22 cellular contexts compared by ENCODE assay signal in genomic region chr19:32646556-32646955, GRCh38. TPM values are rescaled to one million over a fixed set of nuclear protein-coding genes. Genes with fewer than 3 reads are reported as not detected.
A peak's percentile ranks its signal among the peaks of the same experiment; 100 is the strongest.
DNase-seq lines count a peak whose midpoint lies in the region; ATAC-seq and TF ChIP-seq lines count a peak whose summit lies in the region.
"Had no signal": no experiment of that assay in that cellular context is flagged by ENCODE, and none has a peak within 500 bp of the region (broad histone marks: within the 10 kb centered on the region; RNA-seq: fewer than 3 reads in every experiment).

No MANE protein-coding gene starts in this region.

- no peak for TF ChIP-seq CTCF in CD8-positive, alpha-beta T cell (IDR thresholded peaks at IDR 0.05)
- TF ChIP-seq CTCF in testis (IDR thresholded peaks at IDR 0.05): no peak

- H3K4me3 ChIP-seq in CD8-positive, alpha-beta T cell (ENCODE audit: low read depth, low read length): no peak overlapping the region
- no peak overlapping the region for H3K4me3 ChIP-seq in testis
- H3K4me3 ChIP-seq: esophagus squamous epithelium, heart right ventricle, lung, SK-N-MC had no signal

- H3K4me3 Mint-ChIP-seq in CD8-positive, alpha-beta T cell: no peak overlapping the region
- H3K4me3 Mint-ChIP-seq in activated CD8-positive, alpha-beta T cell treated with anti-CD3 and anti-CD28 coated beads, Interleukin-2, amount 10 ng/mL, durations not matched to agents 7 days and 5 days: peak overlapping the region; percentile 48
- H3K4me3 Mint-ChIP-seq: CD4-positive, alpha-beta memory T cell; natural killer cell had no signal

- intact Hi-C loops in CD8-positive, alpha-beta T cell (cut with DNase I, micrococcal nuclease): no loop called here
- intact Hi-C loops in testis (cut with DNase I; ENCODE audit: low total_unique reads): no loop called here

- H3K27me3 ChIP-seq in CD8-positive, alpha-beta T cell (ENCODE audit: insufficient read depth, low read length): no peaks in the 10 kb centered on the region
- no peaks in the 10 kb centered on the region for H3K27me3 ChIP-seq in testis
- H3K27me3 ChIP-seq: esophagus squamous epithelium, heart right ventricle had no signal

- peaks cover 50% of the 10 kb centered on the region for H3K36me3 Mint-ChIP-seq in CD8-positive, alpha-beta T cell
- peaks cover 61% of the 10 kb centered on the region for H3K36me3 Mint-ChIP-seq in activated CD8-positive, alpha-beta T cell treated with anti-CD3 and anti-CD28 coated beads, Interleukin-2, amount 10 ng/mL, durations not matched to agents 7 days and 5 days (ENCODE audit: low read depth)

- peak; percentile 14 for DNase-seq in activated CD4-positive, alpha-beta T cell treated with anti-CD3 and anti-CD28 coated beads for 48 hours
- no peak for DNase-seq in activated CD4-positive, alpha-beta T cell treated with anti-CD3 and anti-CD28 coated beads, Interleukin-2, amount 50 U/mL, for 4 hours
- DNase-seq in CD8-positive, alpha-beta T cell: no peak
- peak; percentile 56 for DNase-seq in activated CD8-positive, alpha-beta T cell treated with anti-CD3 and anti-CD28 coated beads, Interleukin-2, amount 10 ng/mL, durations not matched to agents 7 days and 5 days
- DNase-seq in stimulated activated CD8-positive, alpha-beta memory T cell treated with anti-CD3 and anti-CD28 coated beads, Interleukin-4, amount 100 ng/mL, for 48 hours: peak; percentile 49
- DNase-seq in ureter (ENCODE audit: low spot score) (no peak), testis (no peak)
- DNase-seq in activated effector memory CD4-positive, alpha-beta T cell treated with anti-CD3 and anti-CD28 coated beads, Interleukin-2, amount 50 U/mL, for 16 hours: no peak
- DNase-seq: 8988T; activated CD4-positive, alpha-beta T cell treated with anti-CD3 and anti-CD28 coated beads for 1 hour; CD4-positive, alpha-beta memory T cell; DMS 273 treated with DMSO at 0.1 percent for 48 hours; esophagus squamous epithelium; foreskin melanocyte; heart right ventricle; Kasumi-1; natural killer cell; NCI-H1694; occipital lobe had no signal

- whole genome bisulfite sequencing in testis, 2 donors: 99 to 100% methylated on average over 6 of the region's 6 CpGs

- no peak for ATAC-seq in CD8-positive, alpha-beta T cell
- no peak for ATAC-seq in activated CD8-positive, alpha-beta T cell treated with anti-CD3 and anti-CD28 coated beads, Interleukin-2, amount 10 ng/mL, durations not matched to agents 7 days and 5 days
- ATAC-seq: heart right ventricle, natural killer cell had no signal

- no peaks in the 10 kb centered on the region for H3K27me3 Mint-ChIP-seq in CD8-positive, alpha-beta T cell (ENCODE audit: low read depth)
- H3K27me3 Mint-ChIP-seq in activated CD8-positive, alpha-beta T cell treated with anti-CD3 and anti-CD28 coated beads, Interleukin-2, amount 10 ng/mL, durations not matched to agents 7 days and 5 days (ENCODE audit: low read depth): no peaks in the 10 kb centered on the region
- H3K27me3 Mint-ChIP-seq: CD4-positive, alpha-beta memory T cell had no signal

- peaks cover 6% of the 10 kb centered on the region for H3K36me3 ChIP-seq in CD8-positive, alpha-beta T cell (ENCODE audit: insufficient read depth, low read length)
- no peaks in the 10 kb centered on the region for H3K36me3 ChIP-seq in testis (ENCODE audit: low read depth, missing control alignments)

- CTCF ChIA-PET in CD8-positive, alpha-beta T cell (lab: Charles Lee): interaction anchor here (0.8 kb wide), 1 partner anchor 47 kb away, joined by 3 read pairs; no protein-coding TSS in a partner anchor
- CTCF ChIA-PET in activated CD8-positive, alpha-beta T cell treated with anti-CD3 and anti-CD28 coated beads, Interleukin-2, amount 10 ng/mL, durations not matched to agents 7 days and 5 days (lab: Charles Lee): interaction anchor here (1.0 to 2.0 kb wide), 2 partner anchors 9 to 46 kb away, joined by 3 to 10 read pairs; no protein-coding TSS in a partner anchor

- H3K9me3 Mint-ChIP-seq in CD8-positive, alpha-beta T cell: no peaks in the 10 kb centered on the region
- H3K9me3 Mint-ChIP-seq in activated CD8-positive, alpha-beta T cell treated with anti-CD3 and anti-CD28 coated beads, Interleukin-2, amount 10 ng/mL, durations not matched to agents 7 days and 5 days (ENCODE audit: insufficient read depth): no peaks in the 10 kb centered on the region
- H3K9me3 Mint-ChIP-seq: CD4-positive, alpha-beta memory T cell; natural killer cell had no signal

- H3K9me3 ChIP-seq in CD8-positive, alpha-beta T cell (ENCODE audit: low read length): no peaks in the 10 kb centered on the region
- H3K9me3 ChIP-seq in testis: no peaks in the 10 kb centered on the region
- H3K9me3 ChIP-seq: esophagus squamous epithelium, heart right ventricle had no signal

- no peak for TF ChIP-seq POLR2A in testis (IDR thresholded peaks at IDR 0.05)

- H3K27ac ChIP-seq in CD8-positive, alpha-beta T cell (ENCODE audit: low read depth, low read length): no peak overlapping the region
- no peak overlapping the region for H3K27ac ChIP-seq in testis
- H3K27ac ChIP-seq: esophagus squamous epithelium, heart right ventricle, SK-N-MC had no signal

- H3K4me1 Mint-ChIP-seq in CD8-positive, alpha-beta T cell (ENCODE audit: low read depth): peaks cover 36% of the 10 kb centered on the region
- peaks cover 55% of the 10 kb centered on the region for H3K4me1 Mint-ChIP-seq in activated CD8-positive, alpha-beta T cell treated with anti-CD3 and anti-CD28 coated beads, Interleukin-2, amount 10 ng/mL, durations not matched to agents 7 days and 5 days (ENCODE audit: low read depth)

- POLR2A ChIA-PET in CD8-positive, alpha-beta T cell (lab: Charles Lee): interaction anchor here (1.0 kb wide), 1 partner anchor 13 kb away, joined by 3 read pairs; no protein-coding TSS in a partner anchor
- POLR2A ChIA-PET in activated CD8-positive, alpha-beta T cell treated with anti-CD3 and anti-CD28 coated beads, Interleukin-2, amount 10 ng/mL, durations not matched to agents 7 days and 5 days (lab: Charles Lee): interaction anchor here (0.6 to 1.2 kb wide), 3 partner anchors 8 to 47 kb away, joined by 3 to 5 read pairs (median 4); partner anchors contain the start of gene NUDT19

- H3K27ac Mint-ChIP-seq in CD8-positive, alpha-beta T cell: peak overlapping the region; percentile 49
- H3K27ac Mint-ChIP-seq in activated CD8-positive, alpha-beta T cell treated with anti-CD3 and anti-CD28 coated beads, Interleukin-2, amount 10 ng/mL, durations not matched to agents 7 days and 5 days: peak overlapping the region; percentile 78
- H3K27ac Mint-ChIP-seq: natural killer cell had no signal

- peaks cover 26% of the 10 kb centered on the region for H3K4me1 ChIP-seq in CD8-positive, alpha-beta T cell (ENCODE audit: insufficient read depth, low read length)
- no peaks in the 10 kb centered on the region for H3K4me1 ChIP-seq in testis
- H3K4me1 ChIP-seq: esophagus squamous epithelium had no signal

RNA-seq across cellular contexts. Expression of gene ANKRD27, which starts 28.4 kb away (rescaled TPM):
- 10 to 100 TPM; 15.2 to 16.0 TPM for total RNA-seq in CD8-positive, alpha-beta T cell
- 10 to 100 TPM; 45.1 to 45.3 TPM for total RNA-seq in activated CD8-positive, alpha-beta T cell treated with anti-CD3 and anti-CD28 coated beads, Interleukin-2, amount 10 ng/mL, durations not matched to agents 7 days and 5 days
- total RNA-seq in ureter (53.7 TPM), testis (10 to 100 TPM; 45.8 to 54.4 TPM)
- 34.6 TPM for polyA plus RNA-seq in testis (ENCODE audit: insufficient read depth, low read depth, low replicate concordance)

RNA-seq across cellular contexts. Expression of gene RGS9BP, which starts 29.1 kb away (rescaled TPM):
- total RNA-seq in CD8-positive, alpha-beta T cell: under 1 TPM; 0.16 to 0.31 TPM
- under 1 TPM; 0.34 to 0.37 TPM for total RNA-seq in activated CD8-positive, alpha-beta T cell treated with anti-CD3 and anti-CD28 coated beads, Interleukin-2, amount 10 ng/mL, durations not matched to agents 7 days and 5 days
- total RNA-seq in ureter (0.16 TPM), testis (1 to 10 TPM in 1 of 2 donors, under 1 TPM in 1; 0.94 to 2.4 TPM)
- 0.58 TPM for polyA plus RNA-seq in testis (ENCODE audit: insufficient read depth, low read depth, low replicate concordance)
- total RNA-seq: T-helper 1 cell treated with Interleukin-12 subunit alpha and Interleukin-12 subunit beta and Interleukin-4 antibody, amounts not matched to agents 30 ng/mL and 1 ng/mL, for 36 hours had no signal

RNA-seq across cellular contexts. Expression of gene NUDT19, which starts 45.1 kb away (rescaled TPM):
- 10 to 100 TPM; 15.3 to 18.0 TPM for total RNA-seq in CD8-positive, alpha-beta T cell
- total RNA-seq in activated CD8-positive, alpha-beta T cell treated with anti-CD3 and anti-CD28 coated beads, Interleukin-2, amount 10 ng/mL, durations not matched to agents 7 days and 5 days: 10 to 100 TPM; 12.9 to 14.3 TPM
- total RNA-seq in ureter (17.0 TPM), testis (10 to 100 TPM; 11.3 to 15.5 TPM)
- 6.7 TPM for polyA plus RNA-seq in testis (ENCODE audit: insufficient read depth, low read depth, low replicate concordance)

Comparison
In these comparisons a context has a peak if more than half of its experiments do, and no peak if none do; other contexts are left out.
1. DNase-seq: peak in activated CD4-positive, alpha-beta T cell treated with anti-CD3 and anti-CD28 coated beads for 48 hours (single experiment), activated CD8-positive, alpha-beta T cell treated with anti-CD3 and anti-CD28 coated beads, Interleukin-2, amount 10 ng/mL, durations not matched to agents 7 days and 5 days (single experiment) and stimulated activated CD8-positive, alpha-beta memory T cell treated with anti-CD3 and anti-CD28 coated beads, Interleukin-4, amount 100 ng/mL, for 48 hours (single experiment); none in activated CD4-positive, alpha-beta T cell treated with anti-CD3 and anti-CD28 coated beads, Interleukin-2, amount 50 U/mL, for 4 hours (0 of 2), CD8-positive, alpha-beta T cell (0 of 7), ureter (single experiment), testis (single experiment) and activated effector memory CD4-positive, alpha-beta T cell treated with anti-CD3 and anti-CD28 coated beads, Interleukin-2, amount 50 U/mL, for 16 hours (single experiment).